Comparison of ENCODE assay signal across 1 cellular context in genomic region chr9:133238851-133239532, GRCh38.
A peak's percentile ranks its signal among the peaks of the same experiment; 100 is the strongest.
TF ChIP-seq lines count a peak whose summit lies in the region.

No MANE protein-coding gene starts in this region.

TF ChIP-seq in GM12878, 131 proteins besides CTCF, POLR2A, EP300 and RAD21:
- TF ChIP-seq POU2F2 (IDR thresholded peaks at IDR 0.05; ENCODE audit: borderline replicate concordance, low read depth, low read length), result no peak
- TF ChIP-seq, protein P1, sequence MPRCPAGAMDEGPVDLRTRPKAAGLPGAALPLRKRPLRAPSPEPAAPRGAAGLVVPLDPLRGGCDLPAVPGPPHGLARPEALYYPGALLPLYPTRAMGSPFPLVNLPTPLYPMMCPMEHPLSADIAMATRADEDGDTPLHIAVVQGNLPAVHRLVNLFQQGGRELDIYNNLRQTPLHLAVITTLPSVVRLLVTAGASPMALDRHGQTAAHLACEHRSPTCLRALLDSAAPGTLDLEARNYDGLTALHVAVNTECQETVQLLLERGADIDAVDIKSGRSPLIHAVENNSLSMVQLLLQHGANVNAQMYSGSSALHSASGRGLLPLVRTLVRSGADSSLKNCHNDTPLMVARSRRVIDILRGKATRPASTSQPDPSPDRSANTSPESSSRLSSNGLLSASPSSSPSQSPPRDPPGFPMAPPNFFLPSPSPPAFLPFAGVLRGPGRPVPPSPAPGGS (IDR thresholded peaks at IDR 0.05; ENCODE audit: borderline replicate concordance, insufficient read depth, low read depth, low read length, poor library complexity, severe bottlenecking), result no peak
- TF ChIP-seq SMC3 (IDR thresholded peaks at IDR 0.05; ENCODE audit: borderline replicate concordance, low read length), result peak; percentile 27; the same call in 1 of the 2 replicates
- no peak for TF ChIP-seq STAT3 (IDR thresholded peaks at IDR 0.05; ENCODE audit: low read depth, low read length)
- TF ChIP-seq TCF12 (IDR thresholded peaks at IDR 0.05; ENCODE audit: low read depth, low read length), result no peak
- TF ChIP-seq KDM1A (IDR thresholded peaks at IDR 0.05; ENCODE audit: borderline replicate concordance), result no peak
- TF ChIP-seq CHD1 (IDR thresholded peaks at IDR 0.05; ENCODE audit: low read depth, low read length), result no peak
